ENCODE assay signal across 15 cellular contexts in genomic region chr17:7656958-7657715, GRCh38. TPM values are rescaled to one million over a fixed set of nuclear protein-coding genes. Genes with fewer than 3 reads are reported as not detected.
DNase-seq lines count a peak whose midpoint lies in the region; ATAC-seq, FAIRE-seq and TF ChIP-seq lines count a peak whose summit lies in the region.
"Had no signal": no experiment of that assay in that cellular context is flagged by ENCODE, and none has a peak within 500 bp of the region (broad histone marks: within the 10 kb centered on the region; RNA-seq: fewer than 3 reads in every experiment).

No MANE protein-coding gene starts in this region.

- CTCF ChIA-PET in HEK293 (lab: Yijun Ruan, JAX) = interaction anchor here (0.6 to 3.9 kb wide), 10 partner anchors 9 to 213 kb away, joined by 3 to 23 read pairs (median 5); partner anchors contain the start of genes TP53 and WRAP53

- H3K27ac ChIP-seq in HEK293 (ENCODE audit: extremely low read depth, low read depth, low read length) = peak overlapping the region; percentile 37; the same call in 1 of the 2 replicates
- H3K27ac ChIP-seq in ectodermal cell (ENCODE audit: insufficient read depth, low read depth, low read length, poor library complexity, severe bottlenecking) = peak overlapping the region; percentile 60
- H3K27ac ChIP-seq: C4-2B, thoracic aorta, VCaP had no signal

- H3K4me3 ChIP-seq in HEK293 (ENCODE audit: low read depth, low read length) = no peak overlapping the region
- H3K4me3 ChIP-seq in ectodermal cell (ENCODE audit: insufficient read depth, low read depth, low read length) = no peak overlapping the region
- H3K4me3 ChIP-seq in retinal pigment epithelial cell (ENCODE audit: low read length) = no peak overlapping the region
- H3K4me3 ChIP-seq: GM12878, thoracic aorta had no signal

- no peaks in the 10 kb centered on the region; a peak in 1 of 3 replicates for H3K36me3 ChIP-seq in HEK293 (ENCODE audit: control insufficient read depth in 2 of 2, insufficient read depth in 1 of 2, low read length in 2 of 2)
- H3K36me3 ChIP-seq in ectodermal cell (ENCODE audit: control insufficient read depth, insufficient read depth, low read length) = no peaks in the 10 kb centered on the region
- H3K36me3 ChIP-seq: thoracic aorta had no signal

- no peak for TF ChIP-seq POLR2A in H54 (IDR thresholded peaks at IDR 0.05; ENCODE audit: low read depth, low read length)

- peaks cover 9% of the 10 kb centered on the region for H3K27me3 ChIP-seq in ectodermal cell (ENCODE audit: control insufficient read depth, insufficient read depth, low read length, poor library complexity, severe bottlenecking)

- peak; percentile 36 for DNase-seq in inferior parietal cortex (ENCODE audit: extremely low spot score)
- no peak for DNase-seq in retinal pigment epithelial cell (ENCODE audit: low read depth)
- DNase-seq in HuH-7 (ENCODE audit: low spot score) = no peak
- no peak for DNase-seq in NK-92 (lab: John Stamatoyannopoulos, UW; ENCODE audit: unreplicated experiment)
- DNase-seq in H54 (ENCODE audit: insufficient read length, low spot score) = no peak
- DNase-seq: activated naive CD4-positive, alpha-beta T cell treated with anti-CD3 and anti-CD28 coated beads, Interleukin-2, amount 10 ng/mL, durations not matched to agents 7 days and 5 days; stimulated activated CD4-positive, alpha-beta T cell treated with anti-CD3 and anti-CD28 coated beads, Interleukin-4, amount 100 ng/mL, for 1 hour had no signal

- peaks cover 7% of the 10 kb centered on the region; the same call in 1 of the 2 replicates for H3K4me1 ChIP-seq in HEK293 (ENCODE audit: control insufficient read depth, insufficient read depth, low read length)
- peaks cover 17% of the 10 kb centered on the region for H3K4me1 ChIP-seq in ectodermal cell (ENCODE audit: control insufficient read depth, insufficient read depth, low read length)

- no peak for ATAC-seq in GM18502 (IDR thresholded peaks at IDR 0.05; ENCODE audit: poor library complexity, unreplicated experiment)
- ATAC-seq: GM12878 had no signal

- TF ChIP-seq CTCF in HEK293 (tag by site-specific recombination; IDR thresholded peaks at IDR 0.05) (0 out of 2 replicates have a peak, but pooled peaks have one; percentile 32), retinal pigment epithelial cell (conservative IDR thresholded peaks at IDR 0.05; ENCODE audit: low read depth, low read length) (peak; percentile 7)

- H3K9me3 ChIP-seq in HEK293 (ENCODE audit: control insufficient read depth, insufficient read depth, low read depth, low read length) = no peaks in the 10 kb centered on the region
- H3K9me3 ChIP-seq in ectodermal cell (ENCODE audit: control insufficient read depth, low read length) = no peaks in the 10 kb centered on the region
- H3K9me3 ChIP-seq: thoracic aorta had no signal

- WGBS in ectodermal cell, 2 experiments = 14 to 18% methylated on average over 11 of the region's 12 CpGs

- no peak for FAIRE-seq in H54 (lab: Jason Lieb, UNC)
- FAIRE-seq: endothelial cell of umbilical vein, GM12878 had no signal

- POLR2A ChIA-PET in HEK293 (lab: Yijun Ruan, JAX) = interaction anchor here (0.9 to 2.1 kb wide), 5 partner anchors 10 to 74 kb away, joined by 3 to 28 read pairs (median 5); partner anchors contain the start of genes MPDU1, SAT2, TP53 and WRAP53

TF ChIP-seq in HEK293, 187 proteins besides CTCF, POLR2A, EP300 and RAD21 (continues in another document):
- TF ChIP-seq ZNF645 (tag by site-specific recombination; IDR thresholded peaks at IDR 0.05) (no peak), IKZF3 (tag by site-specific recombination; IDR thresholded peaks at IDR 0.05) (peak; percentile 58; the same call in 1 of the 2 replicates), PRDM10 (tag by site-specific recombination; IDR thresholded peaks at IDR 0.05) (peak; percentile 64), ZNF239 (tag by site-specific recombination; IDR thresholded peaks at IDR 0.05) (no peak), ZNF140 (tag by site-specific recombination; IDR thresholded peaks at IDR 0.05) (peak; percentile 84), PRDM1 (tag by site-specific recombination; IDR thresholded peaks at IDR 0.05) (no peak), ZNF521 (tag by site-specific recombination; IDR thresholded peaks at IDR 0.05) (no peak), ZNF610 (tag by site-specific recombination; IDR thresholded peaks at IDR 0.05; ENCODE audit: borderline replicate concordance) (peak; percentile 24; the same call in 1 of the 2 replicates), ZNF596 (tag by site-specific recombination; IDR thresholded peaks at IDR 0.05) (no peak), ZSCAN5A (tag by site-specific recombination; IDR thresholded peaks at IDR 0.05) (no peak), PATZ1 (tag by site-specific recombination; IDR thresholded peaks at IDR 0.05) (0 out of 2 replicates have a peak, but pooled peaks have one; percentile 28)

RNA-seq across cellular contexts. Expression of gene ATP1B2, which starts 6.4 kb away (rescaled TPM):
- 16.4 TPM for polyA plus RNA-seq in ectodermal cell (2013, experiment 1 of 4)
- 11.8 TPM for polyA plus RNA-seq in ectodermal cell (2013, experiment 2 of 4)
- 13.8 TPM for polyA plus RNA-seq in ectodermal cell (2013, experiment 3 of 4)
- 16.6 TPM for polyA plus RNA-seq in ectodermal cell (2013, experiment 4 of 4)

RNA-seq across cellular contexts. Expression of gene SHBG, which starts 27.2 kb away (rescaled TPM):
- 0.93 TPM for polyA plus RNA-seq in ectodermal cell (2013, experiment 1 of 4)
- 1.3 TPM for polyA plus RNA-seq in ectodermal cell (2013, experiment 2 of 4)
- 1.4 TPM for polyA plus RNA-seq in ectodermal cell (2013, experiment 3 of 4)
- polyA plus RNA-seq in ectodermal cell (2013, experiment 4 of 4) = 1.0 TPM
- polyA plus RNA-seq: GM12878 had no signal

RNA-seq across cellular contexts. Expression of gene SAT2, which starts 29.5 kb away (rescaled TPM):
- polyA plus RNA-seq in ectodermal cell (2013, experiment 1 of 4) = 55.5 TPM
- polyA plus RNA-seq in ectodermal cell (2013, experiment 2 of 4) = 53.8 TPM
- polyA plus RNA-seq in ectodermal cell (2013, experiment 3 of 4) = 52.0 TPM
- 65.9 TPM for polyA plus RNA-seq in ectodermal cell (2013, experiment 4 of 4)

RNA-seq across cellular contexts. Expression of gene TP53, which starts 30.2 kb away (rescaled TPM):
- 143 TPM for polyA plus RNA-seq in ectodermal cell (2013, experiment 1 of 4)
- 139 TPM for polyA plus RNA-seq in ectodermal cell (2013, experiment 2 of 4)
- polyA plus RNA-seq in ectodermal cell (2013, experiment 3 of 4) = 98.0 TPM
- polyA plus RNA-seq in ectodermal cell (2013, experiment 4 of 4) = 104 TPM

RNA-seq across cellular contexts. Expression of gene WRAP53, which starts 31.1 kb away (rescaled TPM):
- 36.6 TPM for polyA plus RNA-seq in ectodermal cell (2013, experiment 1 of 4)
- polyA plus RNA-seq in ectodermal cell (2013, experiment 2 of 4) = 36.5 TPM
- polyA plus RNA-seq in ectodermal cell (2013, experiment 3 of 4) = 28.5 TPM
- polyA plus RNA-seq in ectodermal cell (2013, experiment 4 of 4) = 30.5 TPM
